Comparison of ENCODE assay signal across 17 cellular contexts in the genomic region with DNA sequence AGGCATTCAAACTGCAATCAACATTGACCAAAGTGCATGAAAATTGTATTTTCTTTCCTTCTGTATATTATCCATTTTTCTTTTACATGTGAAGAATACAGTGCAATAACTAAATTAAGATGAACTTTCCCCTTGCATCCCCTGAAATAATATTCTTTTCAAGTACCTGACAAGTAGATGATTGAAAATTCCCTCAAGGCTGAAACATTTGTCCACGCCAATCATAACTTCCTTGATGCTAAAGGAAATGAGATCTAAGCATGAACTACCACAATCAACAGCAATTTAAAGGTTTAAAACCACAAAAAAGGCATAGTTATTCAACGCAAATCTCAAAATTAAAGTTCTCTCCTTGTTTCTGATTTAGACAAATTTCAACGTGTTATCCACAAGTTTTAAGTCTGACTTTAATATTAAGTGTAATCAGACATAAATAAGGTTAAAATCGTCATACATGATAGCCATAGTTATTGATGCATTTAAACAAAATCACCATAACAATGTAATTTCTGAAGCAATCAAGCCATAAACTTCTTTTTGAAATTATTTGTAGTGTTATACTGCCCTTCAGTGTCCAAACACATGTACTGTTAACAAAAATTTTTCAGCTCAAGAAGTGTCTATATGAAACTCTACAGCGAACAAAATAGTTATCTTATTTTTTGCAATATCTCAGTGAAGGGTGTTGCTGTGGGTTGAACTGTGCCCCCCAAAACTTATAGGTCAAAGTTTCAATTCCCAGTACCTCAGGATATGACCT.
DNase-seq lines count a peak whose midpoint lies in the region; ATAC-seq and TF ChIP-seq lines count a peak whose summit lies in the region.
"Had no signal": no experiment of that assay in that cellular context is flagged by ENCODE, and none has a peak within 500 bp of the region (broad histone marks: within the 10 kb centered on the region; RNA-seq: fewer than 3 reads in every experiment).

No MANE protein-coding gene starts in this region.

- intact Hi-C loops in activated CD4-positive, alpha-beta memory T cell treated with anti-CD3 and anti-CD28 coated beads for 36 hours (cut with micrococcal nuclease), result no loop called here

- H3K4me1 ChIP-seq in osteoblast (ENCODE audit: insufficient read depth, low read length), result peaks cover 35% of the 10 kb centered on the region

- H3K27me3 ChIP-seq in osteoblast (ENCODE audit: insufficient read depth, low read length), result no peaks in the 10 kb centered on the region

- no peak overlapping the region for H3K4me3 Mint-ChIP-seq in activated CD4-positive, alpha-beta memory T cell treated with anti-CD3 and anti-CD28 coated beads for 36 hours
- H3K4me3 Mint-ChIP-seq: activated T-helper 17 cell treated with anti-CD3 and anti-CD28 coated beads, Interleukin-2, amount 50 U/mL, for 72 hours; CD8-positive, alpha-beta memory T cell; IgD-negative memory B cell; naive thymus-derived CD4-positive, alpha-beta T cell had no signal

- peaks cover 4% of the 10 kb centered on the region for H3K79me2 ChIP-seq in osteoblast (ENCODE audit: insufficient read depth, low read length)

- no peak for ATAC-seq in GM18907 (IDR thresholded peaks at IDR 0.05; ENCODE audit: unreplicated experiment)
- no peak for ATAC-seq in GM18517 (IDR thresholded peaks at IDR 0.05; ENCODE audit: unreplicated experiment)
- ATAC-seq: activated T-helper 17 cell treated with anti-CD3 and anti-CD28 coated beads, Interleukin-2, amount 50 U/mL, for 72 hours; esophagus mucosa; HCT116; naive thymus-derived CD4-positive, alpha-beta T cell; sciatic nerve had no signal

- no peaks in the 10 kb centered on the region for H3K4me1 Mint-ChIP-seq in activated CD4-positive, alpha-beta memory T cell treated with anti-CD3 and anti-CD28 coated beads for 36 hours (ENCODE audit: low read depth)
- H3K4me1 Mint-ChIP-seq: activated T-helper 17 cell treated with anti-CD3 and anti-CD28 coated beads, Interleukin-2, amount 50 U/mL, for 72 hours; CD8-positive, alpha-beta memory T cell; IgD-negative memory B cell had no signal

- peak; percentile 34 for TF ChIP-seq CTCF in epithelial cell of proximal tubule (conservative IDR thresholded peaks at IDR 0.05; ENCODE audit: low read depth, low read length)
- peak; percentile 42 for TF ChIP-seq CTCF in osteoblast (IDR thresholded peaks at IDR 0.05; ENCODE audit: extremely low read depth, low read depth, low read length)

- POLR2A ChIA-PET in activated CD4-positive, alpha-beta memory T cell treated with anti-CD3 and anti-CD28 coated beads for 36 hours (lab: Charles Lee), result no interaction called here

- H3K27ac ChIP-seq in osteoblast (ENCODE audit: low read depth, low read length), result no peak overlapping the region

- no peak overlapping the region for H3K4me2 ChIP-seq in osteoblast (ENCODE audit: insufficient read depth, low read length)

- peak; percentile 28 for DNase-seq in G401 (ENCODE audit: low spot score)
- peak; percentile 18 for DNase-seq in RKO (ENCODE audit: low spot score)
- no peak for DNase-seq in epithelial cell of proximal tubule (ENCODE audit: low read depth)
- no peak for DNase-seq in osteoblast (ENCODE audit: insufficient read length, low spot score, missing footprints)
- DNase-seq in activated CD4-positive, alpha-beta memory T cell treated with anti-CD3 and anti-CD28 coated beads for 36 hours, result no peak
- DNase-seq in activated naive CD4-positive, alpha-beta T cell treated with Interleukin-2 at 50 U/mL for 16 hours, result no peak
- DNase-seq: CD8-positive, alpha-beta memory T cell; kidney; naive thymus-derived CD4-positive, alpha-beta T cell; NCI-H187 had no signal

- peaks cover 2% of the 10 kb centered on the region for H3K27me3 Mint-ChIP-seq in activated CD4-positive, alpha-beta memory T cell treated with anti-CD3 and anti-CD28 coated beads for 36 hours
- H3K27me3 Mint-ChIP-seq: CD8-positive, alpha-beta memory T cell; IgD-negative memory B cell had no signal

- H3K9me3 ChIP-seq in osteoblast (ENCODE audit: low read depth, low read length), result no peaks in the 10 kb centered on the region

- H4K20me1 ChIP-seq in osteoblast (ENCODE audit: insufficient read depth, low read length), result no peaks in the 10 kb centered on the region

- H2AFZ ChIP-seq in osteoblast (ENCODE audit: low read length), result no peak overlapping the region

- H3K4me3 ChIP-seq in epithelial cell of proximal tubule (ENCODE audit: low read depth, low read length), result no peak overlapping the region
- no peak overlapping the region for H3K4me3 ChIP-seq in osteoblast (ENCODE audit: insufficient read depth, low read length)

- in situ Hi-C loops in G401 (cut with HindIII; ENCODE audit: low sequenced_read_pairs), result no loop called here

- H3K36me3 Mint-ChIP-seq in activated CD4-positive, alpha-beta memory T cell treated with anti-CD3 and anti-CD28 coated beads for 36 hours, result no peaks in the 10 kb centered on the region
- H3K36me3 Mint-ChIP-seq: CD8-positive, alpha-beta memory T cell; IgD-negative memory B cell; naive thymus-derived CD4-positive, alpha-beta T cell had no signal

- H3K27ac Mint-ChIP-seq in activated CD4-positive, alpha-beta memory T cell treated with anti-CD3 and anti-CD28 coated beads for 36 hours, result no peak overlapping the region
- H3K27ac Mint-ChIP-seq: activated T-helper 17 cell treated with anti-CD3 and anti-CD28 coated beads, Interleukin-2, amount 50 U/mL, for 72 hours; CD8-positive, alpha-beta memory T cell; IgD-negative memory B cell; naive thymus-derived CD4-positive, alpha-beta T cell had no signal

- no peaks in the 10 kb centered on the region for H3K36me3 ChIP-seq in osteoblast (ENCODE audit: insufficient read depth, low read length)

- CTCF ChIA-PET in activated CD4-positive, alpha-beta memory T cell treated with anti-CD3 and anti-CD28 coated beads for 36 hours (lab: Charles Lee), result no interaction called here

- H3K9me3 Mint-ChIP-seq in activated CD4-positive, alpha-beta memory T cell treated with anti-CD3 and anti-CD28 coated beads for 36 hours, result peaks cover 4% of the 10 kb centered on the region

Comparison
In these comparisons a context has a peak if more than half of its experiments do, and no peak if none do; other contexts are left out.
1. DNase-seq: peak in G401 (single experiment) and RKO (single experiment); none in epithelial cell of proximal tubule (single experiment), osteoblast (single experiment), activated CD4-positive, alpha-beta memory T cell treated with anti-CD3 and anti-CD28 coated beads for 36 hours (single experiment) and activated naive CD4-positive, alpha-beta T cell treated with Interleukin-2 at 50 U/mL for 16 hours (single experiment).